Comparison of ENCODE assay signal across 8 cellular contexts in genomic region chr3:121748638-121749275, GRCh38. TPM values are rescaled to one million over a fixed set of nuclear protein-coding genes. Genes with fewer than 3 reads are reported as not detected.
A peak's percentile ranks its signal among the peaks of the same experiment; 100 is the strongest.
DNase-seq lines count a peak whose midpoint lies in the region; ATAC-seq and TF ChIP-seq lines count a peak whose summit lies in the region.

No MANE protein-coding gene starts in this region.

- no peak overlapping the region for H2BK15ac ChIP-seq in neuronal stem cell (ENCODE audit: low read length)

- H3K4me2 ChIP-seq in neuronal stem cell (ENCODE audit: insufficient read depth, low read length, poor library complexity, severe bottlenecking) = peak overlapping the region; percentile 60

- no peak overlapping the region for H2BK12ac ChIP-seq in neuronal stem cell (ENCODE audit: low read length)

- H3K4me1 ChIP-seq in SJCRH30 (peaks cover 10% of the 10 kb centered on the region), neuronal stem cell (ENCODE audit: control insufficient read depth in 2 of 2, insufficient read depth in 1 of 2, low read depth in 1 of 2, low read length in 2 of 2) (peaks cover 4 to 11% of the 10 kb centered on the region in 2 donors)

- no peak overlapping the region for H3K27ac Mint-ChIP-seq in activated naive CD4-positive, alpha-beta T cell treated with anti-CD3 and anti-CD28 coated beads, Interleukin-2, amount 10 ng/mL, durations not matched to agents 7 days and 5 days

- CTCF ChIA-PET in activated naive CD4-positive, alpha-beta T cell treated with anti-CD3 and anti-CD28 coated beads, Interleukin-2, amount 10 ng/mL, durations not matched to agents 7 days and 5 days (lab: Charles Lee) = no interaction called here

- H3K18ac ChIP-seq in neuronal stem cell (ENCODE audit: low read length) = no peak overlapping the region

- DNase-seq in SIG-M5 treated with dmso at 0.1 percent for 504 hours (lab: John Stamatoyannopoulos, UW; ENCODE audit: unreplicated experiment) (peak; percentile 30), SIG-M5 (lab: John Stamatoyannopoulos, UW) (no peak), SJCRH30 (no peak), fibroblast of mammary gland (ENCODE audit: low read depth) (peak; percentile 64), neuronal stem cell (ENCODE audit: low spot score) (no peak)
- no peak for DNase-seq in activated naive CD4-positive, alpha-beta T cell treated with anti-CD3 and anti-CD28 coated beads, Interleukin-2, amount 10 ng/mL, durations not matched to agents 7 days and 5 days
- DNase-seq in NK-92 treated with Interleukin-12 subunit alpha and Interleukin-12 subunit beta, amount 100 ng/mL, for 24 hours (lab: John Stamatoyannopoulos, UW) = no peak

- peak overlapping the region; percentile 91 for H3K9ac ChIP-seq in neuronal stem cell (ENCODE audit: low read depth, low read length, poor library complexity)

- H2BK120ac ChIP-seq in neuronal stem cell (ENCODE audit: low read depth, low read length) = peak overlapping the region; percentile 92

- H3K9me3 ChIP-seq in SJCRH30 (replicated peaks) (no peaks in the 10 kb centered on the region), neuronal stem cell (replicated peaks in 1 of 2; ENCODE audit: control insufficient read depth in 2 of 2, insufficient read depth in 1 of 2, low read depth in 1 of 2, low read length in 2 of 2) (peaks cover 0 to 2% of the 10 kb centered on the region in 2 donors)

- H4K91ac ChIP-seq in neuronal stem cell (ENCODE audit: low read depth, low read length, poor library complexity) = no peak overlapping the region

- H3K27me3 Mint-ChIP-seq in activated naive CD4-positive, alpha-beta T cell treated with anti-CD3 and anti-CD28 coated beads, Interleukin-2, amount 10 ng/mL, durations not matched to agents 7 days and 5 days = peaks cover 18% of the 10 kb centered on the region

- no peaks in the 10 kb centered on the region for H3K27me3 ChIP-seq in SJCRH30
- no peaks in the 10 kb centered on the region for H3K27me3 ChIP-seq in neuronal stem cell (ENCODE audit: control insufficient read depth in 3 of 3, insufficient read depth in 3 of 3, low read depth in 1 of 3, low read length in 3 of 3)

- peak; percentile 16 for ATAC-seq in HG02884 (IDR thresholded peaks at IDR 0.05; ENCODE audit: unreplicated experiment)

- H3K36me3 Mint-ChIP-seq in activated naive CD4-positive, alpha-beta T cell treated with anti-CD3 and anti-CD28 coated beads, Interleukin-2, amount 10 ng/mL, durations not matched to agents 7 days and 5 days = peaks cover 1% of the 10 kb centered on the region

- peaks cover 7% of the 10 kb centered on the region for H3K4me1 Mint-ChIP-seq in activated naive CD4-positive, alpha-beta T cell treated with anti-CD3 and anti-CD28 coated beads, Interleukin-2, amount 10 ng/mL, durations not matched to agents 7 days and 5 days

- H3K9me3 Mint-ChIP-seq in activated naive CD4-positive, alpha-beta T cell treated with anti-CD3 and anti-CD28 coated beads, Interleukin-2, amount 10 ng/mL, durations not matched to agents 7 days and 5 days = no peaks in the 10 kb centered on the region

- peak overlapping the region; percentile 84 for H2AFZ ChIP-seq in neuronal stem cell (ENCODE audit: low read length)

- H3K14ac ChIP-seq in neuronal stem cell (ENCODE audit: low read length) = no peak overlapping the region

- H3K23ac ChIP-seq in neuronal stem cell (ENCODE audit: low read depth, low read length, poor library complexity) = peak overlapping the region; percentile 26

- H2AK5ac ChIP-seq in neuronal stem cell (ENCODE audit: low read depth, low read length) = peak overlapping the region; percentile 63

- no peak for TF ChIP-seq CTCF in fibroblast of mammary gland (conservative IDR thresholded peaks at IDR 0.05; ENCODE audit: control insufficient read depth, insufficient read depth, low read depth, low read length)

- peak overlapping the region; percentile 77 for H2BK5ac ChIP-seq in neuronal stem cell (ENCODE audit: low read length)

- peak overlapping the region; percentile 85 for H3K4me3 ChIP-seq in SJCRH30
- peak overlapping the region; percentile 95 for H3K4me3 ChIP-seq in fibroblast of mammary gland (ENCODE audit: control insufficient read depth, low read depth, low read length)
- H3K4me3 ChIP-seq in neuronal stem cell (ENCODE audit: low read length in 2 of 2) = peak overlapping the region; percentile 69 to 99

- no peak overlapping the region for H4K8ac ChIP-seq in neuronal stem cell (ENCODE audit: low read depth, low read length)

- H3K79me1 ChIP-seq in neuronal stem cell (ENCODE audit: low read depth, low read length) = peaks cover 4% of the 10 kb centered on the region

- WGBS in neuronal stem cell (ENCODE audit: extremely low coverage in 2 of 2, insufficient read length in 2 of 2, insufficient replicate concordance in 1 of 2), 2 donors = no CpG with 5 or more reads among the region's 18 CpGs

- H3K4ac ChIP-seq in neuronal stem cell (ENCODE audit: low read length) = no peak overlapping the region

- H3K4me3 Mint-ChIP-seq in activated naive CD4-positive, alpha-beta T cell treated with anti-CD3 and anti-CD28 coated beads, Interleukin-2, amount 10 ng/mL, durations not matched to agents 7 days and 5 days = no peak overlapping the region

- H3K27ac ChIP-seq in SJCRH30 = peak overlapping the region; percentile 58
- peak overlapping the region; percentile 73 for H3K27ac ChIP-seq in neuronal stem cell (replicated peaks; ENCODE audit: low read length)

- no peaks in the 10 kb centered on the region for H3K36me3 ChIP-seq in SJCRH30
- H3K36me3 ChIP-seq in neuronal stem cell (replicated peaks in 1 of 2; ENCODE audit: control insufficient read depth in 2 of 2, insufficient read depth in 2 of 2, low read length in 2 of 2) = peaks cover 0 to 2% of the 10 kb centered on the region in 2 donors

RNA-seq across cellular contexts. Expression of gene GOLGB1, which starts 0.8 kb away (rescaled TPM):
- total RNA-seq in SJCRH30 (2014; rRNA removed; shearing (Covaris generic)) = 31.6 and 33.9 TPM in 2 replicates
- polyA plus RNA-seq in neuronal stem cell (2013, experiment 1 of 2) = 17.0 TPM
- 16.3 TPM for polyA plus RNA-seq in neuronal stem cell (2013, experiment 2 of 2)

Comparison
In these comparisons a context has a peak if more than half of its experiments do, and no peak if none do; other contexts are left out.
1. DNase-seq: peak in SIG-M5 treated with dmso at 0.1 percent for 504 hours (single experiment) and fibroblast of mammary gland (single experiment); none in SIG-M5 (single experiment), SJCRH30 (0 of 2), neuronal stem cell (single experiment), activated naive CD4-positive, alpha-beta T cell treated with anti-CD3 and anti-CD28 coated beads, Interleukin-2, amount 10 ng/mL, durations not matched to agents 7 days and 5 days (single experiment) and NK-92 treated with Interleukin-12 subunit alpha and Interleukin-12 subunit beta, amount 100 ng/mL, for 24 hours (single experiment).
2. Peak in every context shown above with its lines, with median percentiles within 50 percentile points of each other: H3K4me3 ChIP-seq.